14 cellular contexts compared by ENCODE assay signal in genomic region chr5:147530801-147531389, GRCh38. TPM values are rescaled to one million over a fixed set of nuclear protein-coding genes. Genes with fewer than 3 reads are reported as not detected.
A peak's percentile ranks its signal among the peaks of the same experiment; 100 is the strongest.
DNase-seq lines count a peak whose midpoint lies in the region; ATAC-seq and TF ChIP-seq lines count a peak whose summit lies in the region.
"Had no signal": no experiment of that assay in that cellular context is flagged by ENCODE, and none has a peak within 500 bp of the region (broad histone marks: within the 10 kb centered on the region; RNA-seq: fewer than 3 reads in every experiment).

No MANE protein-coding gene starts in this region.

- H3K4me3 ChIP-seq in AG10803 (ENCODE audit: low read length), result no peak overlapping the region
- no peak overlapping the region for H3K4me3 ChIP-seq in choroid plexus epithelial cell (ENCODE audit: low read depth, low read length)
- H3K4me3 ChIP-seq: left ventricle myocardium inferior, ovary had no signal

- TF ChIP-seq CTCF in AG10803 (conservative IDR thresholded peaks at IDR 0.05; ENCODE audit: low read length), result no peak
- TF ChIP-seq CTCF in choroid plexus epithelial cell (conservative IDR thresholded peaks at IDR 0.05; ENCODE audit: low read depth, low read length), result no peak

- ATAC-seq in GM18870 (IDR thresholded peaks at IDR 0.05; ENCODE audit: unreplicated experiment), result no peak
- ATAC-seq: activated naive CD8-positive, alpha-beta T cell treated with anti-CD3 and anti-CD28 coated beads, Interleukin-2, amount 50 U/mL, for 24 hours had no signal

- DNase-seq in AG10803 (ENCODE audit: low read depth), result peak; percentile 76
- peak; percentile 67 for DNase-seq in NCI-H446 treated with DMSO at 0.1 percent for 48 hours (lab: John Stamatoyannopoulos, UW)
- peak; percentile 84 for DNase-seq in choroid plexus epithelial cell (ENCODE audit: low read depth)
- peak; percentile 42 to 93 for DNase-seq in lung microvascular endothelial cell (ENCODE audit: low read depth in 2 of 2)
- no peak for DNase-seq in NCI-H2081 treated with DMSO at 0.1 percent for 48 hours (lab: John Stamatoyannopoulos, UW)
- DNase-seq in NCI-H2029 treated with DMSO at 0.1 percent for 48 hours (lab: John Stamatoyannopoulos, UW), result no peak
- no peak for DNase-seq in HT-29 (ENCODE audit: low spot score)
- DNase-seq: activated naive CD8-positive, alpha-beta T cell treated with anti-CD3 and anti-CD28 coated beads, Interleukin-2, amount 50 U/mL, for 24 hours; CD4-positive, CD25-positive, alpha-beta regulatory T cell; left ventricle myocardium inferior; NCI-H1092 treated with DMSO at 0.1 percent for 48 hours; ovary; stimulated activated CD4-positive, alpha-beta T cell treated with anti-CD3 and anti-CD28 coated beads, Interleukin-4, amount 100 ng/mL, for 1 hour had no signal

RNA-seq across cellular contexts. Expression of gene DPYSL3, which starts 21.0 kb away (rescaled TPM):
- 11.3 and 35.1 TPM in 2 replicates for total RNA-seq in lung microvascular endothelial cell
- total RNA-seq in HT-29 (2014; rRNA removed; shearing (Covaris generic)), result 0.81 and 2.3 TPM in 2 replicates

Comparison
In these comparisons a context has a peak if more than half of its experiments do, and no peak if none do; other contexts are left out.
1. DNase-seq: peak in AG10803 (single experiment), NCI-H446 treated with DMSO at 0.1 percent for 48 hours (single experiment), choroid plexus epithelial cell (single experiment) and lung microvascular endothelial cell (2 of 2); none in NCI-H2081 treated with DMSO at 0.1 percent for 48 hours (single experiment), NCI-H2029 treated with DMSO at 0.1 percent for 48 hours (single experiment) and HT-29 (single experiment).